ENCODE assay signal across 11 cellular contexts in genomic region chr11:113670149-113670829, GRCh38.
"Had no signal": no experiment of that assay in that cellular context is flagged by ENCODE, and none has a peak within 500 bp of the region (broad histone marks: within the 10 kb centered on the region; RNA-seq: fewer than 3 reads in every experiment).

No MANE protein-coding gene starts in this region.

- H3K4me1 ChIP-seq: left lung had no signal

- H3K9me3 ChIP-seq: ovary had no signal

- H2AFZ ChIP-seq: neural progenitor cell had no signal

- ATAC-seq: activated naive CD4-positive, alpha-beta T cell treated with anti-CD3 and anti-CD28 coated beads, Interleukin-2, amount 50 U/mL, for 72 hours; activated T-cell treated with anti-CD3 and anti-CD28 coated beads, Interleukin-2, amount 50 U/mL, for 4 hours; left lung had no signal

- H3K27me3 ChIP-seq: left lung, neural progenitor cell, ovary had no signal

- H3K4me2 ChIP-seq: neural progenitor cell had no signal

- H3K4me3 ChIP-seq: left lung, neural progenitor cell, ovary, skin epidermis had no signal

- H3K27ac ChIP-seq: left lung, neural progenitor cell, ovary, skin epidermis had no signal

- H3K36me3 ChIP-seq: left lung, neural progenitor cell, ovary had no signal

- DNase-seq: activated B cell treated with CpG ODN at 0.5 μM for 24 hours; activated CD4-positive, alpha-beta T cell treated with anti-CD3 and anti-CD28 coated beads, Interleukin-2, amount 50 U/mL, for 1 hour; activated effector memory CD4-positive, alpha-beta T cell treated with anti-CD3 and anti-CD28 coated beads, Interleukin-2, amount 50 U/mL, for 16 hours; activated T-cell treated with anti-CD3 and anti-CD28 coated beads, Interleukin-2, amount 50 U/mL, for 4 hours; dermis blood vessel endothelial cell; left lung; mesenchymal stem cell; ovary had no signal

- H3K9ac ChIP-seq: neural progenitor cell had no signal
